Comparison of ENCODE assay signal across 8 cellular contexts in the genomic region with DNA sequence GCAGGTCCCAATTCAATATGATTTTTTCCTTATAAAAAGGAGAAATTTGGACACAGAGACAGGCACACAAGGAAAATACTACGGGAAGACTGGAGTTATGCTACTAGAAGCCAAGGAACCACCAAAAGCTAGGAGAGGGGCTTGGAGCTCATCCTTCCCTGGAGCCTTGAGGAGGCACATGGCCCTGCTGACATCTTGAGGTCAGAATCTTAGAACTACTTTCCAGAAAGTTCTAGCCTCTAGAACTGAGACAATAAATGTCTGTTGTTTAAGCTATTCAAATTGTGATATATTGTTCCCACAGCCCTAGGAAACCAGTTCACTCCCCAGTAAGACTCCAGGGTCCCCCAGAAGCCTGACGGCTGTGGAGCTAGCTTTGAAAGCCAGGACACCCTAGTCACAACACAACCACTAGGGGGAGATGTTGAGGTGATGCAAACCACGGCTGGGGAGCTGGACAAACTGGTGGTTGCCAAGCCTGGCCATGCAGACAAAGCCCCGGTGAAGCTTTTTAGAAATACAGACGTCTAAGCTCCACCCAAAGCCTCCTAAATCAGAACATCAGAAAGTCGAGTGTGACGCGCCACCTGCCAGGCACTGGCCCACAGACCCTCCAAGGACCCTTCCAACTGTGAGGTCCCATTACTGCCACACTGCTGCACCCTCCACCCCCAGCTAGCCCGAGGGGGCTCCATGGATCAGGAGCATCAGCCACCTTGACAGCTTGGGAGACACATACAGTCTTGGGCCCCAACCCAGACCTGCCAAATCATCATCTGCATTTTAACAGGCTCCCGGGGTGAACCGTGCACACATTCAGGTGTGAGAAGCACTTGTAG.
DNase-seq lines count a peak whose midpoint lies in the region; ATAC-seq lines count a peak whose summit lies in the region.

No MANE protein-coding gene starts in this region.

- DNase-seq in AG08396 (ENCODE audit: low spot score) (peak; percentile 89), NCI-H510A (lab: John Stamatoyannopoulos, UW) (peak; percentile 53), lung microvascular endothelial cell (ENCODE audit: low read depth in 2 of 2) (peak; percentile 74 to 86)
- DNase-seq in activated CD4-positive, alpha-beta T cell treated with anti-CD3 and anti-CD28 coated beads, Interleukin-2, amount 50 U/mL, for 48 hours = peak; percentile 60 to 67
- peak; percentile 25 for DNase-seq in effector CD4-positive, alpha-beta T cell
- peak; percentile 17 to 30 for DNase-seq in stimulated activated CD8-positive, alpha-beta memory T cell treated with anti-CD3 and anti-CD28 coated beads, Interleukin-7, amount 100 ng/mL, for 48 hours (ENCODE audit: extremely low read depth in 1 of 2, low read depth in 1 of 2)

- ATAC-seq in GM18511 (IDR thresholded peaks at IDR 0.05; ENCODE audit: unreplicated experiment) = peak; percentile 93
- peak; percentile 92 for ATAC-seq in HG03175 (IDR thresholded peaks at IDR 0.05; ENCODE audit: unreplicated experiment)

Comparison
In these comparisons a context has a peak if more than half of its experiments do, and no peak if none do; other contexts are left out.
1. Peak in every context shown above with its lines: DNase-seq and ATAC-seq.
2. DNase-seq: peak in every context shown above with its lines; median percentile 89 in AG08396; 80 in lung microvascular endothelial cell; 64 in activated CD4-positive, alpha-beta T cell treated with anti-CD3 and anti-CD28 coated beads, Interleukin-2, amount 50 U/mL, for 48 hours; 53 in NCI-H510A; 25 in effector CD4-positive, alpha-beta T cell; 24 in stimulated activated CD8-positive, alpha-beta memory T cell treated with anti-CD3 and anti-CD28 coated beads, Interleukin-7, amount 100 ng/mL, for 48 hours.